Comparison of ENCODE assay signal across 8 cellular contexts in genomic region chr11:63508009-63508408, GRCh38. TPM values are rescaled to one million over a fixed set of nuclear protein-coding genes. Genes with fewer than 3 reads are reported as not detected.
DNase-seq lines count a peak whose midpoint lies in the region; ATAC-seq and TF ChIP-seq lines count a peak whose summit lies in the region.

No MANE protein-coding gene starts in this region.

- no peak overlapping the region for H3K4me3 ChIP-seq in liver (ENCODE audit: low read depth in 1 of 3, low read length in 3 of 3)

- H3K27ac ChIP-seq in liver (ENCODE audit: low read depth in 1 of 2, low read length in 2 of 2) = no peak overlapping the region

- peak; percentile 89 to 92 for TF ChIP-seq RAD21 in liver (IDR thresholded peaks at IDR 0.05)

- no peaks in the 10 kb centered on the region for H3K27me3 ChIP-seq in liver (ENCODE audit: control insufficient read depth in 4 of 4, insufficient read depth in 4 of 4, low read length in 3 of 4)

- no peaks in the 10 kb centered on the region for H3K36me3 ChIP-seq in liver (ENCODE audit: control insufficient read depth in 4 of 4, insufficient read depth in 3 of 4, low read depth in 1 of 4, low read length in 3 of 4)

- no peak for ATAC-seq in GM18520 (IDR thresholded peaks at IDR 0.05; ENCODE audit: unreplicated experiment)
- no peak for ATAC-seq in GM21737 (IDR thresholded peaks at IDR 0.05; ENCODE audit: unreplicated experiment)

- DNase-seq in ELR (ENCODE audit: low read depth) (peak; percentile 30), Kasumi-1 (lab: John Stamatoyannopoulos, UW) (peak; percentile 68 to 74), amniotic epithelial cell (ENCODE audit: low read depth) (peak; percentile 27), GM19240 (ENCODE audit: insufficient read length, low spot score) (no peak)
- no peak for DNase-seq in stimulated activated CD4-positive, alpha-beta T cell treated with anti-CD3 and anti-CD28 coated beads, Interleukin-12 subunit alpha, Interleukin-12 subunit beta, amount 100 ng/mL, for 4 hours

- peaks cover 16 to 54% (median 43%) of the 10 kb centered on the region in 4 donors for H3K4me1 ChIP-seq in liver (ENCODE audit: control insufficient read depth in 4 of 4, insufficient read depth in 4 of 4, low read length in 3 of 4)

- no peak overlapping the region for H3K9ac ChIP-seq in liver (ENCODE audit: low read depth in 1 of 2, low read length in 2 of 2)

- no peaks in the 10 kb centered on the region for H3K9me3 ChIP-seq in liver (ENCODE audit: control insufficient read depth in 4 of 4, low read length in 3 of 4)

- WGBS in liver = 40% methylated on average over 3 of the region's 3 CpGs

- TF ChIP-seq CTCF in liver (IDR thresholded peaks at IDR 0.05; ENCODE audit: low read depth, low read length, missing input control) = peak; percentile 63

TF ChIP-seq in liver, 16 proteins besides CTCF, POLR2A, EP300 and RAD21:
- TF ChIP-seq SP1 (IDR thresholded peaks at IDR 0.05) = peak; percentile 19
- TF ChIP-seq NR2F2 (IDR thresholded peaks at IDR 0.05) = no peak
- peak; percentile 37 for TF ChIP-seq HNF4G (IDR thresholded peaks at IDR 0.05)
- TF ChIP-seq RXRA (IDR thresholded peaks at IDR 0.05) = peak; percentile 62 to 77
- no peak for TF ChIP-seq FOXA2 (IDR thresholded peaks at IDR 0.05)
- TF ChIP-seq REST (IDR thresholded peaks at IDR 0.05) = peak; percentile 86
- peak; percentile 56 to 77 for TF ChIP-seq HNF4A (conservative IDR thresholded peaks at IDR 0.05)
- TF ChIP-seq JUND (IDR thresholded peaks at IDR 0.05) = peak in 1 of 2 donors; percentile 31

RNA-seq across cellular contexts. Expression of gene LGALS12, which starts 2.1 kb away (rescaled TPM):
- under 1 TPM in 1 of 2 donors, not detected in 1; 0.98 TPM for total RNA-seq in liver
- polyA plus RNA-seq in liver = under 1 TPM in 1 of 2 donors, not detected in 1; 0.03 TPM

RNA-seq across cellular contexts. Expression of gene PLAAT5, which starts 17.0 kb away (rescaled TPM):
- 1 to 10 TPM in 1 of 2 donors, not detected in 1; 1.4 TPM for total RNA-seq in liver
- under 1 TPM in 1 of 2 donors, not detected in 1; 0.03 TPM for polyA plus RNA-seq in liver

RNA-seq across cellular contexts. Expression of gene PLAAT4, which starts 28.6 kb away (rescaled TPM):
- 10 to 100 TPM in 1 of 2 donors, 1 to 10 TPM in 1; 4.4 to 23.8 TPM for total RNA-seq in liver
- 10 to 100 TPM; 65.9 to 86.4 TPM for polyA plus RNA-seq in liver

RNA-seq across cellular contexts. Expression of gene PLAAT2, which starts 55.2 kb away (rescaled TPM):
- not detected for total RNA-seq in liver
- under 1 TPM; 0.32 to 0.44 TPM for polyA plus RNA-seq in liver

Comparison
In these comparisons a context has a peak if more than half of its experiments do, and no peak if none do; other contexts are left out.
1. DNase-seq: peak in ELR (single experiment), Kasumi-1 (2 of 2) and amniotic epithelial cell (single experiment); none in GM19240 (single experiment) and stimulated activated CD4-positive, alpha-beta T cell treated with anti-CD3 and anti-CD28 coated beads, Interleukin-12 subunit alpha, Interleukin-12 subunit beta, amount 100 ng/mL, for 4 hours (single experiment).